12 cellular contexts compared by ENCODE assay signal in the genomic region with DNA sequence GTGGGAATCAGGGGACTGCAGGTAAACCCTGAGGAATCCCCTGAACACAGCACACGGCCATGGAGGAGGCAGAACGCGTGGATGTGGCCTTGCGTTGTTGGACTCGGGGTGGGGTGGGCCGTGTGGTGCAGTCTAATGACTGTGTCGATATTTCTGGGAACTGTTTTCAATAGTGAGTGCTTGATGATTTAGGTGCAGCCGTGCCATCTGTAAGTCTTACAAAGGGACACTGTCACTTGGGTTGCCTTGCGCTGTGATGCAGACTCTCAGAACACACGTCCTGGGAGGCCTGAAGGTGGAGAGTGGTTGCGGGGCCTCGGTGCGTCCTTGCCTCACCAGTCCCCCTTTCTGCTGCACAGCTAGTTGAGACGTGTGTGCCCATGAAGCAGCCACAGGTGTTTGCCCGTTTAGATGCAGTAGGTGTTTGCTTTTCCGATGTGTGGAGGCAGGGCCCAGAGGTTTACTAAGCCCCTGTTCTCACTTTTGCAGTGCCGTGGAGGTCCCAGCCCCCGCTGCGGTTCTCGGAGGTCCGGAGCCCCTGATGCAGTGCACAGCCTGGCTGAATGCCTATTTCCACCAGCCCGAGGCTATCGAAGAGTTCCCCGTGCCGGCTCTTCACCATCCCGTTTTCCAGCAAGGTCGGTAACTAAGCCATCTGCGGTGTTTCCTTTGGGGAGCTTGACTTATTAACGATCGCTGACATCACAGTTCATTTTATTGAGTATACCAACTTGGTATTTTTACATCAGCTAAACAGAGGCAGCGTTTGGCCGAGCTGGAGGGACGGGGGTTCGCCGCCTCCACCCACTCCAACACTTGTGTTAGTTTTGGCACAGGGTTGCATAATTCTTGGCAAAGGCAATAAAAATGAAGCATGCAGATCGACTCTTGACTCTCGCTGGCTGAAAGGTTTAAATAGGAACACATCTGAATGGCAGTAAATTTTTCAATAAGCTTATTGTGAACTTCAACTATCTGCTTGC.
DNase-seq lines count a peak whose midpoint lies in the region; ATAC-seq and TF ChIP-seq lines count a peak whose summit lies in the region.
"Had no signal": no experiment of that assay in that cellular context is flagged by ENCODE, and none has a peak within 500 bp of the region (broad histone marks: within the 10 kb centered on the region; RNA-seq: fewer than 3 reads in every experiment).

No MANE protein-coding gene starts in this region.

- no peak for ATAC-seq in lung (ENCODE audit: insufficient read depth, low FRiP score)
- ATAC-seq in GM18861 (IDR thresholded peaks at IDR 0.05; ENCODE audit: unreplicated experiment), result no peak
- ATAC-seq in PC-3, result no peak
- ATAC-seq: activated naive CD4-positive, alpha-beta T cell treated with anti-CD3 and anti-CD28 coated beads, Interleukin-2, amount 50 U/mL, for 72 hours had no signal

- no peak for TF ChIP-seq CTCF in AG04450 (IDR thresholded peaks at IDR 0.05; ENCODE audit: low read depth, low read length)
- no peak for TF ChIP-seq CTCF in coronary artery (IDR thresholded peaks at IDR 0.05)
- no peak for TF ChIP-seq CTCF in lung (IDR thresholded peaks at IDR 0.05; ENCODE audit: control extremely low read depth, extremely low read depth)
- TF ChIP-seq CTCF in glutamatergic neuron (IDR thresholded peaks at IDR 0.05; ENCODE audit: partially characterized antibody, unreplicated experiment), result no peak
- TF ChIP-seq CTCF in PC-3 (conservative IDR thresholded peaks at IDR 0.05; ENCODE audit: low read depth, low read length), result no peak

- H3K4me3 Mint-ChIP-seq in glutamatergic neuron (ENCODE audit: unreplicated experiment), result no peak overlapping the region

- no TSS peak for BruUV-seq in PC-3 (replicated peaks; lab: Mats Ljungman, UMichigan)

- H3K27me3 ChIP-seq in AG04450 (ENCODE audit: control insufficient read depth, insufficient read depth, low read length) (no peaks in the 10 kb centered on the region), lung (ENCODE audit: control insufficient read depth, insufficient read depth) (no peaks in the 10 kb centered on the region), PC-3 (ENCODE audit: low read length) (no peaks in the 10 kb centered on the region)
- H3K27me3 ChIP-seq: neutrophil had no signal

- no peak overlapping the region for H3K4me3 ChIP-seq in AG04450 (ENCODE audit: low read depth, low read length)
- H3K4me3 ChIP-seq in coronary artery, result peak overlapping the region; percentile 55
- H3K4me3 ChIP-seq in lung, result no peak overlapping the region
- no peak overlapping the region for H3K4me3 ChIP-seq in PC-3 (ENCODE audit: low read length)

- intact Hi-C loops in PC-3 (cut with micrococcal nuclease), result no loop called here

- H3K9me2 ChIP-seq in PC-3 (replicated peaks; ENCODE audit: low read length), result no peaks in the 10 kb centered on the region

- no peaks in the 10 kb centered on the region for H3K79me2 ChIP-seq in PC-3 (ENCODE audit: low read length)

- H3K36me3 ChIP-seq in lung (ENCODE audit: control insufficient read depth in 2 of 2, insufficient read depth in 2 of 2, low read length in 2 of 2) (peaks cover 0 to 3% of the 10 kb centered on the region in 2 donors), PC-3 (ENCODE audit: low read depth, low read length) (no peaks in the 10 kb centered on the region)
- H3K36me3 ChIP-seq: neutrophil had no signal

- CTCF ChIA-PET in AG04450 (lab: Charles Lee), result no interaction called here
- CTCF ChIA-PET in PC-3 (lab: Charles Lee), result no interaction called here

- DNase-seq in AG04450 (ENCODE audit: low read depth, low spot score), result peak; percentile 7
- DNase-seq in NCI-H1105 treated with DMSO at 0.1 percent for 48 hours (lab: John Stamatoyannopoulos, UW), result peak; percentile 70
- DNase-seq in coronary artery (ENCODE audit: low spot score), result no peak
- DNase-seq in lung (ENCODE audit: low spot score), result peak; percentile 41
- no peak for DNase-seq in glutamatergic neuron
- no peak for DNase-seq in NOMO-1 treated with DMSO at 0.1 percent for 48 hours (lab: John Stamatoyannopoulos, UW; ENCODE audit: unreplicated experiment)
- DNase-seq in PC-3, result no peak
- DNase-seq: DMS53, NCI-H526 had no signal

- H3K36me3 Mint-ChIP-seq in glutamatergic neuron (ENCODE audit: unreplicated experiment), result no peaks in the 10 kb centered on the region

- H3K9ac ChIP-seq in PC-3 (ENCODE audit: low read length), result no peak overlapping the region

- no peak overlapping the region for H2AFZ ChIP-seq in PC-3 (ENCODE audit: low read length)

- H3K4me1 ChIP-seq in lung (ENCODE audit: control insufficient read depth in 2 of 2, insufficient read depth in 2 of 2, low read length in 2 of 2), result no peaks in the 10 kb centered on the region
- H3K4me1 ChIP-seq in PC-3 (ENCODE audit: insufficient read depth, low read length), result no peaks in the 10 kb centered on the region

- peaks cover 33% of the 10 kb centered on the region for H3K9me3 ChIP-seq in AG04450 (ENCODE audit: control insufficient read depth, insufficient read depth, low read length)
- no peaks in the 10 kb centered on the region for H3K9me3 ChIP-seq in lung (ENCODE audit: control insufficient read depth in 2 of 2, insufficient read depth in 1 of 2, low read length in 1 of 2)
- no peaks in the 10 kb centered on the region for H3K9me3 ChIP-seq in PC-3 (ENCODE audit: low read length)
- H3K9me3 ChIP-seq: neutrophil had no signal

- H3K27me3 Mint-ChIP-seq in glutamatergic neuron (ENCODE audit: unreplicated experiment), result no peaks in the 10 kb centered on the region

- H3K4me1 Mint-ChIP-seq in glutamatergic neuron (ENCODE audit: low read depth, unreplicated experiment), result peaks cover 12% of the 10 kb centered on the region

- WGBS in lung, 2 donors, result 75 to 87% methylated on average over 37 of the region's 37 CpGs

- H3K27ac ChIP-seq in AG04450 (ENCODE audit: low read depth, low read length), result no peak overlapping the region
- no peak overlapping the region for H3K27ac ChIP-seq in coronary artery
- no peak overlapping the region for H3K27ac ChIP-seq in lung (ENCODE audit: low read depth in 1 of 2, low read length in 1 of 2)
- no peak overlapping the region for H3K27ac ChIP-seq in PC-3 (ENCODE audit: low read length)
- H3K27ac ChIP-seq: neutrophil had no signal

- POLR2A ChIA-PET in AG04450 (lab: Yijun Ruan, JAX) (no interaction called here), PC-3 (lab: Charles Lee; ENCODE audit: unreplicated experiment) (no interaction called here)

- H3F3A ChIP-seq in PC-3 (ENCODE audit: low read length, unreplicated experiment), result no peaks in the 10 kb centered on the region

- no peak overlapping the region for H3K27ac Mint-ChIP-seq in glutamatergic neuron (ENCODE audit: unreplicated experiment)
- H3K27ac Mint-ChIP-seq: activated naive CD4-positive, alpha-beta T cell treated with anti-CD3 and anti-CD28 coated beads, Interleukin-2, amount 50 U/mL, for 72 hours had no signal

- H3K9me3 Mint-ChIP-seq in glutamatergic neuron (ENCODE audit: unreplicated experiment), result no peaks in the 10 kb centered on the region
- H3K9me3 Mint-ChIP-seq: activated naive CD4-positive, alpha-beta T cell treated with anti-CD3 and anti-CD28 coated beads, Interleukin-2, amount 50 U/mL, for 72 hours had no signal

- no peaks in the 10 kb centered on the region for H4K20me1 ChIP-seq in PC-3 (ENCODE audit: low read length)

- H3K4me2 ChIP-seq in PC-3 (ENCODE audit: low read length), result no peak overlapping the region

Comparison
In these comparisons a context has a peak if more than half of its experiments do, and no peak if none do; other contexts are left out.
1. DNase-seq: peak in AG04450 (single experiment), NCI-H1105 treated with DMSO at 0.1 percent for 48 hours (single experiment) and lung (single experiment); none in coronary artery (single experiment), glutamatergic neuron (single experiment), NOMO-1 treated with DMSO at 0.1 percent for 48 hours (single experiment) and PC-3 (single experiment).